19 cellular contexts compared by ENCODE assay signal in the genomic region with DNA sequence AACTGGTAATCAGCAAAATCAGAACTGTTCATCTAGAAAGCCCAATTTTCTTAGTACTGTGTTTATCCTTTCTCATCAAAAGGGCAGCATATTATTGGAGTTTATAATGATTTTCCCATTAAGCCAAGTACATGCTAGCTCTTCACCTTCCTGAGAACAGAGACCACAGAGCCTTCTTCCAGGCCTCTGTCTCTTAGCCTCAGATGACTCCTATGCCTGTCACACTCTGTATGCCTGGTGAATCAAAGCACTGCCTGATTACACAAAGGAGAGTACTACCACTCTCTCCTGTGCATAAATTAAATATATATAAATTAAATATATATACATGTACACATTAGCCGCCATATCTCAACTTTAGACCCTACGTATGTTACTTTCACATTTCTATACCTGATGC.
"Had no signal": no experiment of that assay in that cellular context is flagged by ENCODE, and none has a peak within 500 bp of the region (broad histone marks: within the 10 kb centered on the region; RNA-seq: fewer than 3 reads in every experiment).

No MANE protein-coding gene starts in this region.

- DNase-seq: colonic mucosa; dermis blood vessel endothelial cell; erythroblast; foreskin melanocyte; head of caudate nucleus; naive thymus-derived CD4-positive, alpha-beta T cell; nephron progenitor cell; psoas muscle; retina; right lobe of liver; spleen; stimulated activated CD4-positive, alpha-beta T cell treated with anti-CD3 and anti-CD28 coated beads, Interleukin-15, amount 100 ng/mL, for 24 hours; stimulated activated CD4-positive, alpha-beta T cell treated with anti-CD3 and anti-CD28 coated beads, Interleukin-1b, Interleukin-23, amount 100 ng/mL, for 48 hours; stimulated activated CD4-positive, alpha-beta T cell treated with anti-CD3 and anti-CD28 coated beads, Interleukin-4, amount 100 ng/mL, for 24 hours; stimulated activated naive CD8-positive, alpha-beta T cell treated with anti-CD3 and anti-CD28 coated beads, Interleukin-15, amount 100 ng/mL, for 72 hours; testis had no signal

- H3K36me3 Mint-ChIP-seq: stimulated activated memory B cell treated with anti-CD40 and anti-IgM and Interleukin-4, amounts not matched to agents 10 μg/mL and 1 μg/mL and 100 μg/mL, for 72 hours had no signal

- H3K4me3 Mint-ChIP-seq: naive thymus-derived CD4-positive, alpha-beta T cell; nephron progenitor cell; stimulated activated memory B cell treated with anti-CD40 and anti-IgM and Interleukin-4, amounts not matched to agents 10 μg/mL and 1 μg/mL and 100 μg/mL, for 72 hours; stimulated activated naive CD8-positive, alpha-beta T cell treated with anti-CD3 and anti-CD28 coated beads, Interleukin-15, amount 100 ng/mL, for 72 hours had no signal

- H3K27me3 Mint-ChIP-seq: naive thymus-derived CD4-positive, alpha-beta T cell; stimulated activated memory B cell treated with anti-CD40 and anti-IgM and Interleukin-4, amounts not matched to agents 10 μg/mL and 1 μg/mL and 100 μg/mL, for 72 hours; stimulated activated naive CD8-positive, alpha-beta T cell treated with anti-CD3 and anti-CD28 coated beads, Interleukin-15, amount 100 ng/mL, for 72 hours had no signal

- H3K27ac Mint-ChIP-seq: naive thymus-derived CD4-positive, alpha-beta T cell; nephron progenitor cell; stimulated activated memory B cell treated with anti-CD40 and anti-IgM and Interleukin-4, amounts not matched to agents 10 μg/mL and 1 μg/mL and 100 μg/mL, for 72 hours; stimulated activated naive CD8-positive, alpha-beta T cell treated with anti-CD3 and anti-CD28 coated beads, Interleukin-15, amount 100 ng/mL, for 72 hours had no signal

- H3K4me1 Mint-ChIP-seq: stimulated activated memory B cell treated with anti-CD40 and anti-IgM and Interleukin-4, amounts not matched to agents 10 μg/mL and 1 μg/mL and 100 μg/mL, for 72 hours; stimulated activated naive CD8-positive, alpha-beta T cell treated with anti-CD3 and anti-CD28 coated beads, Interleukin-15, amount 100 ng/mL, for 72 hours had no signal

- H3K4me3 ChIP-seq: colonic mucosa, hepatocyte, psoas muscle, right lobe of liver, spleen, testis, tibial nerve had no signal

- ATAC-seq: naive thymus-derived CD4-positive, alpha-beta T cell; psoas muscle; right lobe of liver; stimulated activated memory B cell treated with anti-CD40 and anti-IgM and Interleukin-4, amounts not matched to agents 10 μg/mL and 1 μg/mL and 100 μg/mL, for 72 hours; stimulated activated naive CD8-positive, alpha-beta T cell treated with anti-CD3 and anti-CD28 coated beads, Interleukin-15, amount 100 ng/mL, for 72 hours had no signal

- H3K4me1 ChIP-seq: colonic mucosa, psoas muscle, right lobe of liver, spleen had no signal

- H3K9me3 ChIP-seq: colonic mucosa, psoas muscle, right lobe of liver, testis, tibial nerve had no signal

- H3K36me3 ChIP-seq: colonic mucosa, right lobe of liver, spleen, tibial nerve had no signal

- H3K27me3 ChIP-seq: colonic mucosa, hepatocyte, right lobe of liver, spleen, testis, tibial nerve had no signal

- H3K27ac ChIP-seq: colonic mucosa, hepatocyte, psoas muscle, right lobe of liver, spleen, testis had no signal
